In the genomic region with DNA sequence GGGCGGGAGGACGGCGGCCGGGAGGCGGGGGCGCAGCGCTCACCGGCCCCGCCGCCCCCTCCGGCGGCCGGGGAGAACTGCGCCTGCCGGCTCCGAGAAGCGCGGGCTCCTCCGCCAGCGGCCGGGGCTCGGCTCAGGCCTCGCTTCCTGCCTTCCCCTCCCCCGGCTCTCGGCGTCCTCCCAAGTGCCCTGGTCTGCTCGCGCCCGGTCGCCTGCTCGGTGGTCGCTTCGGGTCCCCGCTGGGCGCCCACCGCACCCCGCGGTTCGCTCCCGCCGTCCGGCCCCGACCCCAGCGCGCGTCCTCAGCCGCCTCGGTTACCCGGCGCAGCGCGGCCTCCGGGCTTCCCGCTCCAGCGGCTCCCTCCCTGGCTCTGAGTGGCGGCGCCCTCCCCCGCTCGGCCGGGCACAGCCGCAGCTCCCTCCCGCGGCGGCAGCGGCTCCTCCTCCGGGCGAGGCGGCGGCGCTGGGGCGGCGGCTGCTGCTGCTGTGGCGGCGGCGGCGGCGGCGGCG, we compare ENCODE assay signal across 8 cellular contexts. TPM values are rescaled to one million over a fixed set of nuclear protein-coding genes. Genes with fewer than 3 reads are reported as not detected.
DNase-seq lines count a peak whose midpoint lies in the region; ATAC-seq lines count a peak whose summit lies in the region.

No MANE protein-coding gene starts in this region.

- intact Hi-C loops in dendritic cell treated with granulocyte-macrophage colony-stimulating factor and Interleukin-4, amounts not matched to agents 40 ng/mL and 50 ng/mL, for 4 days (cut with micrococcal nuclease) = loop anchor here (2.0 to 5.0 kb wide), 2 partner anchors 18 to 128 kb away; a partner anchor contains a TSS

- H3K9me3 ChIP-seq in HAP-1 = no peaks in the 10 kb centered on the region

- H3K27me3 Mint-ChIP-seq in dendritic cell treated with granulocyte-macrophage colony-stimulating factor and Interleukin-4, amounts not matched to agents 40 ng/mL and 50 ng/mL, for 4 days = peaks cover 5% of the 10 kb centered on the region

- H3K4me1 ChIP-seq in HAP-1 = peaks cover 10% of the 10 kb centered on the region

- peaks cover 58% of the 10 kb centered on the region for H3K4me1 Mint-ChIP-seq in dendritic cell treated with granulocyte-macrophage colony-stimulating factor and Interleukin-4, amounts not matched to agents 40 ng/mL and 50 ng/mL, for 4 days (ENCODE audit: low read depth)
- H3K4me1 Mint-ChIP-seq in stimulated activated effector memory CD8-positive, alpha-beta T cell treated with anti-CD3 and anti-CD28 coated beads, Interleukin-12 subunit alpha, Interleukin-12 subunit beta, amount 100 ng/mL, for 72 hours = peaks cover 56% of the 10 kb centered on the region

- ATAC-seq in activated CD4-positive, CD25-positive, alpha-beta regulatory T cell treated with anti-CD3 and anti-CD28 coated beads, Interleukin-2, amount 50 U/mL, for 24 hours = peak; percentile 47 to 50
- ATAC-seq in stimulated activated effector memory CD8-positive, alpha-beta T cell treated with anti-CD3 and anti-CD28 coated beads, Interleukin-12 subunit alpha, Interleukin-12 subunit beta, amount 100 ng/mL, for 72 hours = peak; percentile 69

- no peaks in the 10 kb centered on the region for H3K27me3 ChIP-seq in HAP-1 (ENCODE audit: low read depth)

- peaks cover 27% of the 10 kb centered on the region for H3K36me3 ChIP-seq in HAP-1 (replicated peaks)

- H3K9me3 Mint-ChIP-seq in dendritic cell treated with granulocyte-macrophage colony-stimulating factor and Interleukin-4, amounts not matched to agents 40 ng/mL and 50 ng/mL, for 4 days = peaks cover 10% of the 10 kb centered on the region
- H3K9me3 Mint-ChIP-seq in stimulated activated effector memory CD8-positive, alpha-beta T cell treated with anti-CD3 and anti-CD28 coated beads, Interleukin-12 subunit alpha, Interleukin-12 subunit beta, amount 100 ng/mL, for 72 hours = no peaks in the 10 kb centered on the region

- peak; percentile 23 for DNase-seq in NCI-H1694 treated with DMSO at 0.1 percent for 48 hours (lab: John Stamatoyannopoulos, UW)
- no peak for DNase-seq in NCI-H1694 (lab: John Stamatoyannopoulos, UW)
- peak in 1 of 2 experiments; percentile 56 for DNase-seq in HAP-1 (ENCODE audit: low spot score in 2 of 2)
- peak; percentile 22 for DNase-seq in MV-4-11 (lab: John Stamatoyannopoulos, UW)
- DNase-seq in lung microvascular endothelial cell (ENCODE audit: low read depth in 2 of 2) = peak; percentile 76 to 80
- DNase-seq in stimulated activated effector memory CD8-positive, alpha-beta T cell treated with anti-CD3 and anti-CD28 coated beads, Interleukin-12 subunit alpha, Interleukin-12 subunit beta, amount 100 ng/mL, for 72 hours (ENCODE audit: low spot score in 2 of 2) = peak; percentile 67 to 84

- peak overlapping the region; percentile 46 for H3K4me3 ChIP-seq in HAP-1

- H3K36me3 Mint-ChIP-seq in dendritic cell treated with granulocyte-macrophage colony-stimulating factor and Interleukin-4, amounts not matched to agents 40 ng/mL and 50 ng/mL, for 4 days (ENCODE audit: low read depth) = peaks cover 48% of the 10 kb centered on the region
- H3K36me3 Mint-ChIP-seq in stimulated activated effector memory CD8-positive, alpha-beta T cell treated with anti-CD3 and anti-CD28 coated beads, Interleukin-12 subunit alpha, Interleukin-12 subunit beta, amount 100 ng/mL, for 72 hours = peaks cover 68% of the 10 kb centered on the region

- H3K4me3 Mint-ChIP-seq in dendritic cell treated with granulocyte-macrophage colony-stimulating factor and Interleukin-4, amounts not matched to agents 40 ng/mL and 50 ng/mL, for 4 days = peak overlapping the region; percentile 45
- no peak overlapping the region for H3K4me3 Mint-ChIP-seq in stimulated activated effector memory CD8-positive, alpha-beta T cell treated with anti-CD3 and anti-CD28 coated beads, Interleukin-12 subunit alpha, Interleukin-12 subunit beta, amount 100 ng/mL, for 72 hours

- in situ Hi-C loops in HAP-1 (cut with MboI; ENCODE audit: low sequenced_read_pairs) = no loop called here

- H3K27ac Mint-ChIP-seq in dendritic cell treated with granulocyte-macrophage colony-stimulating factor and Interleukin-4, amounts not matched to agents 40 ng/mL and 50 ng/mL, for 4 days = no peak overlapping the region
- no peak overlapping the region for H3K27ac Mint-ChIP-seq in stimulated activated effector memory CD8-positive, alpha-beta T cell treated with anti-CD3 and anti-CD28 coated beads, Interleukin-12 subunit alpha, Interleukin-12 subunit beta, amount 100 ng/mL, for 72 hours

RNA-seq across cellular contexts. Expression of a gene that starts 0.3 kb away (rescaled TPM):
- total RNA-seq in lung microvascular endothelial cell = 28.3 and 40.5 TPM in 2 replicates

RNA-seq across cellular contexts. Expression of a gene that starts 19.5 kb away (rescaled TPM):
- 26.8 and 41.7 TPM in 2 replicates for total RNA-seq in lung microvascular endothelial cell

RNA-seq across cellular contexts. Expression of a gene that starts 32.4 kb away (rescaled TPM):
- 23.5 and 39.9 TPM in 2 replicates for total RNA-seq in lung microvascular endothelial cell

RNA-seq across cellular contexts. Expression of a gene that starts 48.7 kb away (rescaled TPM):
- not detected in 2 replicates for total RNA-seq in lung microvascular endothelial cell

RNA-seq across cellular contexts. Expression of a gene that starts 48.8 kb away (rescaled TPM):
- not detected in 2 replicates for total RNA-seq in lung microvascular endothelial cell
